ENCODE assay signal across 8 cellular contexts in genomic region chr1:198156745-198157240, GRCh38. TPM values are rescaled to one million over a fixed set of nuclear protein-coding genes. Genes with fewer than 3 reads are reported as not detected.
DNase-seq lines count a peak whose midpoint lies in the region; ATAC-seq and TF ChIP-seq lines count a peak whose summit lies in the region.

Gene NEK7, plus strand, starts transcription at chr1:198156998. Its CDS starts 75,583 bp downstream, at chr1:198232581.

- H3K9me3 ChIP-seq in MM.1S (replicated peaks; ENCODE audit: insufficient read depth, low read length) (no peaks in the 10 kb centered on the region), SJCRH30 (replicated peaks) (no peaks in the 10 kb centered on the region), gastroesophageal sphincter (no peaks in the 10 kb centered on the region), neuron (ENCODE audit: low read length) (no peaks in the 10 kb centered on the region), transverse colon (no peaks in the 10 kb centered on the region)

- H3K27me3 ChIP-seq in MM.1S (replicated peaks; ENCODE audit: insufficient read depth, low read length) (no peaks in the 10 kb centered on the region), SJCRH30 (no peaks in the 10 kb centered on the region), gastroesophageal sphincter (no peaks in the 10 kb centered on the region), neuron (ENCODE audit: insufficient read depth, low read length) (no peaks in the 10 kb centered on the region), transverse colon (no peaks in the 10 kb centered on the region)

- in situ Hi-C loops in transverse colon (cut with MboI; ENCODE audit: low pct_ligation_motif_present in 1 of 4, low pct_unique_long_range_greater_than_20kb in 1 of 4, low sequenced_read_pairs in 3 of 4), result loop anchor here in 1 of 4 donors (25.0 kb wide), 1 partner anchor 531 kb away; no protein-coding TSS in a partner anchor

- TF ChIP-seq CTCF in MM.1S (IDR thresholded peaks at IDR 0.05; ENCODE audit: low read length) (no peak), gastroesophageal sphincter (IDR thresholded peaks at IDR 0.05) (peak in 2 of 4 experiments; percentile 4 to 24), transverse colon (IDR thresholded peaks at IDR 0.05) (no peak)

- H2AFZ ChIP-seq in MM.1S (ENCODE audit: low read length), result peak within 1 kb of the TSS; percentile 97
- H2AFZ ChIP-seq in neuron (ENCODE audit: low read depth, low read length), result peak within 1 kb of the TSS; percentile 100

- peak within 1 kb of the TSS; percentile 90 for H3K4me2 ChIP-seq in MM.1S (ENCODE audit: low read depth, low read length)

- peaks cover 7% of the 10 kb centered on the region for H4K20me1 ChIP-seq in MM.1S (ENCODE audit: insufficient read depth, low read length)

- H3F3A ChIP-seq in MM.1S (ENCODE audit: insufficient read depth, low read length), result peaks cover 22% of the 10 kb centered on the region

- H3K9me2 ChIP-seq in MM.1S (replicated peaks; ENCODE audit: insufficient read depth, low read length), result no peaks in the 10 kb centered on the region

- H3K4me3 ChIP-seq in MM.1S (ENCODE audit: low read length) (peak within 1 kb of the TSS; percentile 71), SJCRH30 (peak within 1 kb of the TSS; percentile 79), gastroesophageal sphincter (peak within 1 kb of the TSS; percentile 89 to 92), neuron (ENCODE audit: low read length) (peak within 1 kb of the TSS; percentile 67), transverse colon (peak within 1 kb of the TSS; percentile 82 to 100 (median 96))

- H3K27ac ChIP-seq in MM.1S (ENCODE audit: low read length) (peak within 1 kb of the TSS; percentile 77; the same call in 1 of the 2 replicates), SJCRH30 (peak within 1 kb of the TSS; percentile 63), gastroesophageal sphincter (peak within 1 kb of the TSS; percentile 87 to 100 (median 96)), transverse colon (peak within 1 kb of the TSS; percentile 99 to 100 (median 100))

- peaks cover 43% of the 10 kb centered on the region for H3K79me2 ChIP-seq in MM.1S (ENCODE audit: low read length)

- 0% methylated on average over 2 of the region's 63 CpGs; no CpG with 5 or more reads in 1 of the 2 donors for WGBS in gastroesophageal sphincter (ENCODE audit: low coverage in 1 of 2), 2 donors
- 1% methylated on average over 35 of the region's 63 CpGs; no CpG with 5 or more reads in 1 of the 2 donors for WGBS in transverse colon (ENCODE audit: low coverage in 1 of 2), 2 donors

- peak; percentile 86 for ATAC-seq in gastroesophageal sphincter

- H3K4me1 ChIP-seq in MM.1S (ENCODE audit: low read length), result peaks cover 6% of the 10 kb centered on the region
- H3K4me1 ChIP-seq in SJCRH30, result no peaks in the 10 kb centered on the region
- peaks cover 3 to 47% (median 14%) of the 10 kb centered on the region in 3 donors for H3K4me1 ChIP-seq in gastroesophageal sphincter
- peaks cover 16% of the 10 kb centered on the region for H3K4me1 ChIP-seq in neuron (ENCODE audit: insufficient read depth, low read length)
- peaks cover 11 to 36% (median 25%) of the 10 kb centered on the region in 4 donors for H3K4me1 ChIP-seq in transverse colon

- TF ChIP-seq POLR2A in gastroesophageal sphincter (IDR thresholded peaks at IDR 0.05), result peak; percentile 64 to 87
- peak; percentile 46 for TF ChIP-seq POLR2A in transverse colon (IDR thresholded peaks at IDR 0.05)

- DNase-seq in GM04503 (ENCODE audit: low read depth), result peak; percentile 36
- DNase-seq in HCEC 1CT, result peak; percentile 88
- peak; percentile 83 for DNase-seq in MM.1S
- peak; percentile 74 to 82 for DNase-seq in SJCRH30
- peak; percentile 65 for DNase-seq in activated naive CD4-positive, alpha-beta T cell treated with anti-CD3 and anti-CD28 coated beads, Interleukin-2, amount 50 U/mL, for 16 hours
- DNase-seq in transverse colon, result peak; percentile 89

- intact Hi-C loops in transverse colon (cut with DNase I; ENCODE audit: low total_unique reads), result no loop called here

- TF ChIP-seq EP300 in gastroesophageal sphincter (IDR thresholded peaks at IDR 0.05), result no peak
- no peak for TF ChIP-seq EP300 in transverse colon (IDR thresholded peaks at IDR 0.05; ENCODE audit: low read depth)

- no peaks in the 10 kb centered on the region for H3K36me3 ChIP-seq in MM.1S (replicated peaks; ENCODE audit: insufficient read depth, low read length)
- H3K36me3 ChIP-seq in SJCRH30, result no peaks in the 10 kb centered on the region
- no peaks in the 10 kb centered on the region for H3K36me3 ChIP-seq in gastroesophageal sphincter
- no peaks in the 10 kb centered on the region for H3K36me3 ChIP-seq in neuron (ENCODE audit: insufficient read depth, low read length)
- H3K36me3 ChIP-seq in transverse colon, result no peaks in the 10 kb centered on the region

- H3K9ac ChIP-seq in MM.1S (ENCODE audit: low read length), result peak within 1 kb of the TSS; percentile 81

RNA-seq across cellular contexts. Expression of gene NEK7, which starts in this region (rescaled TPM):
- 24.9 and 28.4 TPM in 2 replicates for total RNA-seq in SJCRH30 (2014; rRNA removed; shearing (Covaris generic))
- total RNA-seq in gastroesophageal sphincter, result 100 to 1,000 TPM; 114 to 250 (median 181) TPM
- 10 to 100 TPM; 40.4 to 71.0 (median 57.6) TPM for total RNA-seq in transverse colon

Comparison
In these comparisons a context has a peak if more than half of its experiments do, and no peak if none do; other contexts are left out.
1. Peak in every context shown above with its lines: DNase-seq, ATAC-seq, H3K4me3 ChIP-seq and H3K27ac ChIP-seq.
2. DNase-seq: peak in every context shown above with its lines; median percentile 89 in transverse colon; 88 in HCEC 1CT; 83 in MM.1S; 78 in SJCRH30; 65 in activated naive CD4-positive, alpha-beta T cell treated with anti-CD3 and anti-CD28 coated beads, Interleukin-2, amount 50 U/mL, for 16 hours; 36 in GM04503.